10 cellular contexts compared by ENCODE assay signal in the genomic region with DNA sequence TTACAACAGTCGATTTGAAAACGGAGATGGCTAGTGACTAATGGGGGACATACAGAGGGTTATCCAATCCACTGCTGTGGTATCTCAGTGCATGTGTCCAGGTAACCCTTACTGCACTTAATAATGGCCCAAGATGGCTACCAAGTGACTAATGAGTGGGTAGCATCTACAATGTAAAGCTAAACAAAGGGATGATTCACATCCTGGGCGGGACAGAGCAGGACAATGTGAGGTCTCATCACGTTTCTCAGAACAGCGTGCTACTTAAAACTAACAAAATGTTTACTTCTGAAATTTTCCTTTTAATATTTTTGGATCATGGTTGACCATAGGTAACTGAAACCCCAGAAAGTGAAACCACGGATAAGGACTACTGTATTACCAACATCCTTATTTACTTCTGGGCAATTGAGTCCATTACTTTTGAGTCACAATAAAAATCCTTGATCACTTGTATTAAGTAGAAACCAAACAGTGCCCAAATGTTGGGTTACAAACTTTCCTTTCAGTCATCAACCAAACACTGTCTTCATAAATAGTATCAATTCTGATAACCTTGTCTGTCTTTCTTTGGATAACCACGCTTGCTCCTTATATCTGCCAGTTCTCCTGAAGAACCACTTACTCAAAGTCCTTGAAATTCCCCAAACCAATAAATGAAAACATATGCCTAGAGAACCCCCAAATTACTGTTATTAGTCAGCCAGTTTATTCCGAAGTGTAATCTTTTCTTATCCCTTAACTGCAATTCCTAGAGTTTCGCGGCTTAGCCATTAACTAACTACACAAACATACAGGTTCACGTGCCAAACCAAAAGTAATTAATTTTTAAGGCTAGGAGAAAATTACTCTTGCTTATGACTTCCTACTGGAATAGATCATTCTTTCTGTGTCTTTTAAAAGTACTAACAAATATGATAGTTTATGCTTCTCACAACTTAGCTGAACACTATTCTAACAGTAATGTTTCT. TPM values are rescaled to one million over a fixed set of nuclear protein-coding genes. Genes with fewer than 3 reads are reported as not detected.
DNase-seq lines count a peak whose midpoint lies in the region; ATAC-seq and TF ChIP-seq lines count a peak whose summit lies in the region.
"Had no signal": no experiment of that assay in that cellular context is flagged by ENCODE, and none has a peak within 500 bp of the region (broad histone marks: within the 10 kb centered on the region; RNA-seq: fewer than 3 reads in every experiment).

No MANE protein-coding gene starts in this region.

- H3K36me3 ChIP-seq in skeletal muscle satellite cell (ENCODE audit: insufficient read depth, low read length): peaks cover 94% of the 10 kb centered on the region

- H3K36me3 Mint-ChIP-seq in activated CD4-positive, alpha-beta T cell treated with anti-CD3 and anti-CD28 coated beads for 36 hours (ENCODE audit: low read depth): peaks cover 43% of the 10 kb centered on the region
- peaks cover 2 to 28% (median 11%) of the 10 kb centered on the region in 3 donors for H3K36me3 Mint-ChIP-seq in immature natural killer cell

- H3K4me1 ChIP-seq in skeletal muscle satellite cell (ENCODE audit: control insufficient read depth, insufficient read depth, low read length): peaks cover 50% of the 10 kb centered on the region

- no peak overlapping the region for H3K4me3 Mint-ChIP-seq in activated CD4-positive, alpha-beta T cell treated with anti-CD3 and anti-CD28 coated beads for 36 hours
- H3K4me3 Mint-ChIP-seq in immature natural killer cell: no peak overlapping the region

- no peaks in the 10 kb centered on the region for H3K27me3 Mint-ChIP-seq in activated CD4-positive, alpha-beta T cell treated with anti-CD3 and anti-CD28 coated beads for 36 hours
- H3K27me3 Mint-ChIP-seq in immature natural killer cell (ENCODE audit: low read depth in 3 of 3): peaks cover 0 to 2% (median 0%) of the 10 kb centered on the region in 3 donors

- TF ChIP-seq CTCF in RWPE1 (conservative IDR thresholded peaks at IDR 0.05; ENCODE audit: low read depth): no peak

- H3K9ac ChIP-seq in skeletal muscle satellite cell (ENCODE audit: low read depth, low read length): no peak overlapping the region

- peak overlapping the region; percentile 55 for H3K27ac Mint-ChIP-seq in activated CD4-positive, alpha-beta T cell treated with anti-CD3 and anti-CD28 coated beads for 36 hours
- peak overlapping the region in 2 of 6 donors; percentile 34 to 37 for H3K27ac Mint-ChIP-seq in immature natural killer cell

- H3K27ac ChIP-seq in RWPE1: no peak overlapping the region

- POLR2A ChIA-PET in activated CD4-positive, alpha-beta T cell treated with anti-CD3 and anti-CD28 coated beads for 36 hours (lab: Charles Lee): no interaction called here
- POLR2A ChIA-PET in RWPE1 (lab: Yijun Ruan, JAX; ENCODE audit: low non-redundant PET): no interaction called here

- H3K4me3 ChIP-seq in skeletal muscle satellite cell (ENCODE audit: low read length): no peak overlapping the region
- H3K4me3 ChIP-seq: lung had no signal

- no peaks in the 10 kb centered on the region for H3K9me3 Mint-ChIP-seq in activated CD4-positive, alpha-beta T cell treated with anti-CD3 and anti-CD28 coated beads for 36 hours (ENCODE audit: low read depth)
- peaks cover 0 to 3% (median 0%) of the 10 kb centered on the region in 6 donors for H3K9me3 Mint-ChIP-seq in immature natural killer cell

- no peaks in the 10 kb centered on the region for H3K9me3 ChIP-seq in skeletal muscle satellite cell (replicated peaks; ENCODE audit: low read length)

- peak; percentile 70 for ATAC-seq in activated CD4-positive, alpha-beta T cell treated with anti-CD3 and anti-CD28 coated beads for 36 hours
- ATAC-seq in esophagus mucosa: peak; percentile 92
- ATAC-seq in GM21447 (IDR thresholded peaks at IDR 0.05; ENCODE audit: unreplicated experiment): no peak

- peaks cover 6% of the 10 kb centered on the region for H3K4me1 Mint-ChIP-seq in activated CD4-positive, alpha-beta T cell treated with anti-CD3 and anti-CD28 coated beads for 36 hours
- H3K4me1 Mint-ChIP-seq in immature natural killer cell: peaks cover 0 to 18% of the 10 kb centered on the region in 2 donors

- no peaks in the 10 kb centered on the region for H3K27me3 ChIP-seq in skeletal muscle satellite cell (ENCODE audit: control insufficient read depth, insufficient read depth, low read length)

- CTCF ChIA-PET in activated CD4-positive, alpha-beta T cell treated with anti-CD3 and anti-CD28 coated beads for 36 hours (lab: Charles Lee): interaction anchor here (1.1 to 1.7 kb wide), 3 partner anchors 11 to 435 kb away, joined by 3 to 4 read pairs (median 3); no protein-coding TSS in a partner anchor
- CTCF ChIA-PET in RWPE1 (lab: Yijun Ruan, JAX): no interaction called here

- peak overlapping the region; percentile 28 for H3K4me2 ChIP-seq in skeletal muscle satellite cell (ENCODE audit: low read length)

- intact Hi-C loops in activated CD4-positive, alpha-beta T cell treated with anti-CD3 and anti-CD28 coated beads for 36 hours (cut with DNase I, micrococcal nuclease): no loop called here

- peak; percentile 21 for DNase-seq in activated CD4-positive, alpha-beta T cell treated with anti-CD3 and anti-CD28 coated beads for 36 hours
- no peak for DNase-seq in activated CD4-positive, alpha-beta T cell treated with anti-CD3 and anti-CD28 coated beads, Interleukin-2, amount 50 U/mL, for 1 hour
- DNase-seq in RWPE1 (ENCODE audit: low spot score) (peak; percentile 63), NCI-H2107 treated with DMSO at 0.1 percent for 48 hours (lab: John Stamatoyannopoulos, UW; ENCODE audit: unreplicated experiment) (no peak), immature natural killer cell (no peak)
- DNase-seq: NCI-H1930 had no signal

RNA-seq across cellular contexts. Expression of gene ELL2, which starts 59.7 kb away (rescaled TPM):
- total RNA-seq in activated CD4-positive, alpha-beta T cell treated with anti-CD3 and anti-CD28 coated beads for 36 hours: 100 to 1,000 TPM in 1 of 2 experiments, 10 to 100 TPM in 1; 87.6 to 131 TPM
- 181 TPM for total RNA-seq in esophagus mucosa
- 76.7 and 81.9 TPM in 2 replicates for total RNA-seq in skeletal muscle satellite cell (2012; rRNA removed)
- polyA plus RNA-seq in immature natural killer cell: 1 to 10 TPM; 2.7 to 5.4 (median 5.2) TPM

Comparison
In these comparisons a context has a peak if more than half of its experiments do, and no peak if none do; other contexts are left out.
1. DNase-seq: peak in activated CD4-positive, alpha-beta T cell treated with anti-CD3 and anti-CD28 coated beads for 36 hours (single experiment) and RWPE1 (single experiment); none in activated CD4-positive, alpha-beta T cell treated with anti-CD3 and anti-CD28 coated beads, Interleukin-2, amount 50 U/mL, for 1 hour (single experiment), NCI-H2107 treated with DMSO at 0.1 percent for 48 hours (single experiment) and immature natural killer cell (0 of 3).